ENCODE assay signal across 16 cellular contexts in the genomic region with DNA sequence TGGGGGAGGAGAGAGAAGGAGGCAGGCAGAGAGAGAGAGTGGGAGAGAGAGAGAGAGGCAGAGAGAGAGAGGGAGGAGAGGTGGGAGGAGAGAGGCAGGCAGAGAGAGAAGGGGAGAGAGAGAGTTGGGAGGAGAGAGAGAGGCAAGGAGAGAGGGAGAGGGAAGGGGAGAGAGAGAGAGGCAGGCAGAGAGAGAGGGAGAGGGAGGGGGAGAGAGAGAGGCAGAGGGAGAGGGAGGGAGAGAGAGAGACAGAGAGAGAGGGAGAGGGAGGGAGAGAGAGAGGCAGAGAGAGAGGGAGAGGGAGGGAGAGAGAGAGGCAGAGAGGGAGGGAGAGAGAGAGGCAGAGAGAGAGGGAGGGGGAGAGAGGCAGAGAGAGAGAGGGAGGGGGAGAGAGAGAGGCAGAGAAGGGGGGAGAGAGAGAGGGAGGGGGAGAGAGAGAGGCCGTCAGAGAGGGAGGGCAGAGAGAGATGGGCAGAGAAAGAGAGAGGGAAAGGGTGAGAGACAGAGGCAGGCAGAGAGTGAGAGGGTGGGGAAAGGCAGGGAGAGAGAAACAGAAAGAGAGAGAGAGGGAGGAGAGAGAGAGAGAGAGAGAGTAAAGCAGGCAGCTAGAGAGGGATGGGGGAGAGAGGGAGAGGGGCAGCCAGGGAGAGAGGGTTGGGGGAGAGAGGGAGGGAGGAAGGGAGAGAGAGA.
DNase-seq lines count a peak whose midpoint lies in the region; ATAC-seq and TF ChIP-seq lines count a peak whose summit lies in the region.
"Had no signal": no experiment of that assay in that cellular context is flagged by ENCODE, and none has a peak within 500 bp of the region (broad histone marks: within the 10 kb centered on the region; RNA-seq: fewer than 3 reads in every experiment).

No MANE protein-coding gene starts in this region.

- H3K9me3 ChIP-seq in A673 (ENCODE audit: low read depth, low read length, poor library complexity, severe bottlenecking): no peaks in the 10 kb centered on the region
- H3K9me3 ChIP-seq: SJSA1 had no signal

- no peaks in the 10 kb centered on the region for H3K9me3 Mint-ChIP-seq in GM23338
- H3K9me3 Mint-ChIP-seq in activated naive CD8-positive, alpha-beta T cell treated with anti-CD3 and anti-CD28 coated beads, Interleukin-2, amount 50 U/mL, for 24 hours: no peaks in the 10 kb centered on the region
- H3K9me3 Mint-ChIP-seq: CD4-positive, alpha-beta T cell had no signal

- intact Hi-C loops in A673 (cut with micrococcal nuclease; ENCODE audit: unreplicated experiment): no loop called here

- no peak overlapping the region for H3K23ac ChIP-seq in mesendoderm (ENCODE audit: low read length)

- no peaks in the 10 kb centered on the region for H3K36me3 Mint-ChIP-seq in GM23338 (ENCODE audit: low read depth)
- H3K36me3 Mint-ChIP-seq in activated naive CD8-positive, alpha-beta T cell treated with anti-CD3 and anti-CD28 coated beads, Interleukin-2, amount 50 U/mL, for 24 hours (ENCODE audit: low read depth): no peaks in the 10 kb centered on the region

- H2AK5ac ChIP-seq in mesendoderm (ENCODE audit: low read length): no peak overlapping the region

- TF ChIP-seq CTCF in A673 (conservative IDR thresholded peaks at IDR 0.05; ENCODE audit: low read depth, low read length) (no peak), GM23338 (conservative IDR thresholded peaks at IDR 0.05; ENCODE audit: low read depth in 2 of 2) (no peak), choroid plexus epithelial cell (conservative IDR thresholded peaks at IDR 0.05; ENCODE audit: low read depth, low read length) (no peak)

- ATAC-seq in GM23338 (no peak), GM19035 (IDR thresholded peaks at IDR 0.05; ENCODE audit: unreplicated experiment) (no peak), HG03460 (IDR thresholded peaks at IDR 0.05; ENCODE audit: unreplicated experiment) (no peak)
- no peak for ATAC-seq in activated naive CD8-positive, alpha-beta T cell treated with anti-CD3 and anti-CD28 coated beads, Interleukin-2, amount 50 U/mL, for 24 hours
- ATAC-seq: HCT116 had no signal

- H3K27me3 ChIP-seq in A673 (replicated peaks; ENCODE audit: insufficient read depth, low read depth, low read length, poor library complexity): no peaks in the 10 kb centered on the region
- H3K27me3 ChIP-seq in GM23338 (ENCODE audit: insufficient read depth): no peaks in the 10 kb centered on the region
- no peaks in the 10 kb centered on the region for H3K27me3 ChIP-seq in mesendoderm (ENCODE audit: insufficient read depth, low read length, poor library complexity)

- H3K4me1 Mint-ChIP-seq in GM23338: peaks cover 20% of the 10 kb centered on the region
- H3K4me1 Mint-ChIP-seq in activated naive CD8-positive, alpha-beta T cell treated with anti-CD3 and anti-CD28 coated beads, Interleukin-2, amount 50 U/mL, for 24 hours: peaks cover 3% of the 10 kb centered on the region

- no CpG with 5 or more reads among the region's 1 CpG for WGBS in mesendoderm (ENCODE audit: extremely low coverage, insufficient coverage, low lambda C conversion rate)

- DNase-seq in A673 (ENCODE audit: low spot score) (no peak), GM23338 (ENCODE audit: low spot score) (no peak), choroid plexus epithelial cell (ENCODE audit: low read depth) (peak; percentile 17), mesendoderm (peak; percentile 32), GOT3 (lab: John Stamatoyannopoulos, UW) (no peak)
- DNase-seq in activated naive CD8-positive, alpha-beta T cell treated with anti-CD3 and anti-CD28 coated beads, Interleukin-2, amount 50 U/mL, for 24 hours: no peak
- DNase-seq: CD4-positive, alpha-beta T cell; MV-4-11; NCI-H1436; NCI-H2029 treated with DMSO at 0.1 percent for 48 hours; NCI-H526; OCI-M1 had no signal

- H2BK15ac ChIP-seq in mesendoderm (replicated peaks; ENCODE audit: low read depth): no peak overlapping the region

- H3K4ac ChIP-seq in mesendoderm (ENCODE audit: low read depth, low read length): no peak overlapping the region

- no peak overlapping the region for H3K4me3 ChIP-seq in A673 (ENCODE audit: low read depth, low read length, poor library complexity, severe bottlenecking)
- no peak overlapping the region for H3K4me3 ChIP-seq in GM23338
- H3K4me3 ChIP-seq in choroid plexus epithelial cell (ENCODE audit: low read depth, low read length): no peak overlapping the region
- H3K4me3 ChIP-seq in mesendoderm (ENCODE audit: low read length): no peak overlapping the region
- H3K4me3 ChIP-seq: SJSA1 had no signal

- H3K27ac ChIP-seq in A673 (ENCODE audit: low read depth, low read length, poor library complexity, severe bottlenecking) (peak overlapping the region; percentile 48), GM23338 (ENCODE audit: low read depth) (no peak overlapping the region), mesendoderm (ENCODE audit: low read depth, low read length) (no peak overlapping the region)
- H3K27ac ChIP-seq: SJSA1 had no signal

- H3K4me3 Mint-ChIP-seq in GM23338: no peak overlapping the region
- H3K4me3 Mint-ChIP-seq in activated naive CD8-positive, alpha-beta T cell treated with anti-CD3 and anti-CD28 coated beads, Interleukin-2, amount 50 U/mL, for 24 hours: no peak overlapping the region
- H3K4me3 Mint-ChIP-seq: CD4-positive, alpha-beta T cell had no signal

- H3K36me3 ChIP-seq in A673 (ENCODE audit: insufficient read depth, low read length, poor library complexity, severe bottlenecking): no peaks in the 10 kb centered on the region
- H3K36me3 ChIP-seq in GM23338 (ENCODE audit: insufficient read depth): no peaks in the 10 kb centered on the region
- H3K36me3 ChIP-seq in mesendoderm (ENCODE audit: control insufficient read depth, insufficient read depth, low read length): no peaks in the 10 kb centered on the region
- H3K36me3 ChIP-seq: SJSA1 had no signal

- no peak overlapping the region for H4K5ac ChIP-seq in mesendoderm (ENCODE audit: low read length)

- H3K4me2 ChIP-seq in GM23338 (no peak overlapping the region), mesendoderm (ENCODE audit: low read length) (no peak overlapping the region)

- no peak overlapping the region for H2BK5ac ChIP-seq in mesendoderm (ENCODE audit: low read length)

- H3F3A ChIP-seq in GM23338 (replicated peaks; ENCODE audit: low read depth): no peaks in the 10 kb centered on the region

- H4K8ac ChIP-seq in mesendoderm (ENCODE audit: low read depth, low read length): no peak overlapping the region

- peak overlapping the region; percentile 78; the same call in 1 of the 2 replicates for H2AFZ ChIP-seq in GM23338

- H3K56ac ChIP-seq in mesendoderm (ENCODE audit: low read length): peak overlapping the region; percentile 28

- H3K9ac ChIP-seq in mesendoderm (ENCODE audit: low read length): no peak overlapping the region

- CTCF ChIA-PET in A673 (lab: Charles Lee): interaction anchor here (0.7 kb wide), 1 partner anchor 367 kb away, joined by 3 read pairs; no protein-coding TSS in a partner anchor

- H3K4me1 ChIP-seq in A673 (ENCODE audit: insufficient read depth, low read length, poor library complexity, severe bottlenecking): peaks cover 41% of the 10 kb centered on the region
- no peaks in the 10 kb centered on the region; the same call in 1 of the 2 replicates for H3K4me1 ChIP-seq in GM23338 (ENCODE audit: insufficient read depth)
- peaks cover 2% of the 10 kb centered on the region for H3K4me1 ChIP-seq in mesendoderm (ENCODE audit: control insufficient read depth, low read depth, low read length)
- H3K4me1 ChIP-seq: SJSA1 had no signal

- peaks cover 24% of the 10 kb centered on the region for H3K27me3 Mint-ChIP-seq in GM23338 (ENCODE audit: insufficient read depth, low read depth, poor library complexity)
- peaks cover 19% of the 10 kb centered on the region for H3K27me3 Mint-ChIP-seq in activated naive CD8-positive, alpha-beta T cell treated with anti-CD3 and anti-CD28 coated beads, Interleukin-2, amount 50 U/mL, for 24 hours

- no peaks in the 10 kb centered on the region for H3K79me1 ChIP-seq in mesendoderm (ENCODE audit: low read length)

- no peaks in the 10 kb centered on the region for H3K79me2 ChIP-seq in GM23338 (replicated peaks; ENCODE audit: insufficient read depth)
- no peaks in the 10 kb centered on the region for H3K79me2 ChIP-seq in mesendoderm (ENCODE audit: control insufficient read depth, insufficient read depth, low read length)

- BruUV-seq in A673 (replicated peaks; lab: Mats Ljungman, UMichigan): no TSS peak

- POLR2A ChIA-PET in A673 (lab: Charles Lee; ENCODE audit: low non-redundant PET): no interaction called here

- no peak overlapping the region for H2BK120ac ChIP-seq in mesendoderm (ENCODE audit: low read depth, low read length)

- no peaks in the 10 kb centered on the region for H4K20me1 ChIP-seq in GM23338 (replicated peaks; ENCODE audit: insufficient read depth)

- no peak overlapping the region for H3K27ac Mint-ChIP-seq in GM23338
- no peak overlapping the region for H3K27ac Mint-ChIP-seq in activated naive CD8-positive, alpha-beta T cell treated with anti-CD3 and anti-CD28 coated beads, Interleukin-2, amount 50 U/mL, for 24 hours
- H3K27ac Mint-ChIP-seq: CD4-positive, alpha-beta T cell had no signal

- no peaks in the 10 kb centered on the region for H3K9me2 ChIP-seq in GM23338 (ENCODE audit: insufficient read depth)

- H3K18ac ChIP-seq in mesendoderm (ENCODE audit: low read length): no peak overlapping the region

TF ChIP-seq in GM23338, 12 proteins besides CTCF, POLR2A, EP300 and RAD21 (continues in another document):
- TF ChIP-seq JUNB (IDR thresholded peaks at IDR 0.05; ENCODE audit: unreplicated experiment): no peak
- TF ChIP-seq EZH2phosphoT487 (IDR thresholded peaks at IDR 0.05; ENCODE audit: unreplicated experiment): no peak
- no peak for TF ChIP-seq STAT1 (IDR thresholded peaks at IDR 0.05; ENCODE audit: unreplicated experiment)
- TF ChIP-seq ETS1 (IDR thresholded peaks at IDR 0.05): no peak
- TF ChIP-seq ZNF331 (CRISPR knock-in tag; IDR thresholded peaks at IDR 0.05; ENCODE audit: low read depth): no peak
- no peak for TF ChIP-seq EZH2 (IDR thresholded peaks at IDR 0.05; ENCODE audit: low read depth, unreplicated experiment)

Comparison
In these comparisons a context has a peak if more than half of its experiments do, and no peak if none do; other contexts are left out.
1. DNase-seq: peak in choroid plexus epithelial cell (single experiment) and mesendoderm (single experiment); none in A673 (single experiment), GM23338 (single experiment), GOT3 (single experiment) and activated naive CD8-positive, alpha-beta T cell treated with anti-CD3 and anti-CD28 coated beads, Interleukin-2, amount 50 U/mL, for 24 hours (single experiment).